Comparison of ENCODE assay signal across 1 cellular context in genomic region chr14:71163050-71163841, GRCh38.
TF ChIP-seq lines count a peak whose summit lies in the region.

No MANE protein-coding gene starts in this region.

TF ChIP-seq in IMR-90, 13 proteins besides CTCF, POLR2A, EP300 and RAD21 (continued from another document):
- no peak for TF ChIP-seq SMC3 (IDR thresholded peaks at IDR 0.05; ENCODE audit: low read depth, low read length)
- no peak for TF ChIP-seq NFE2L2 (IDR thresholded peaks at IDR 0.05; ENCODE audit: low read depth, low read length)
- TF ChIP-seq USF2 (IDR thresholded peaks at IDR 0.05; ENCODE audit: low read depth, low read length), result no peak
- TF ChIP-seq CEBPB (IDR thresholded peaks at IDR 0.05; ENCODE audit: low read depth, low read length), result no peak
- TF ChIP-seq FOS (IDR thresholded peaks at IDR 0.05; ENCODE audit: low read depth, low read length), result no peak
- TF ChIP-seq RFX5 (IDR thresholded peaks at IDR 0.05; ENCODE audit: low read depth, low read length), result no peak
- no peak for TF ChIP-seq CHD1 (IDR thresholded peaks at IDR 0.05; ENCODE audit: low read depth, low read length)
- TF ChIP-seq BHLHE40 (IDR thresholded peaks at IDR 0.05; ENCODE audit: low read depth, low read length), result no peak
- TF ChIP-seq MAFK (IDR thresholded peaks at IDR 0.05; ENCODE audit: low read depth, low read length), result no peak
- TF ChIP-seq, protein P1, sequence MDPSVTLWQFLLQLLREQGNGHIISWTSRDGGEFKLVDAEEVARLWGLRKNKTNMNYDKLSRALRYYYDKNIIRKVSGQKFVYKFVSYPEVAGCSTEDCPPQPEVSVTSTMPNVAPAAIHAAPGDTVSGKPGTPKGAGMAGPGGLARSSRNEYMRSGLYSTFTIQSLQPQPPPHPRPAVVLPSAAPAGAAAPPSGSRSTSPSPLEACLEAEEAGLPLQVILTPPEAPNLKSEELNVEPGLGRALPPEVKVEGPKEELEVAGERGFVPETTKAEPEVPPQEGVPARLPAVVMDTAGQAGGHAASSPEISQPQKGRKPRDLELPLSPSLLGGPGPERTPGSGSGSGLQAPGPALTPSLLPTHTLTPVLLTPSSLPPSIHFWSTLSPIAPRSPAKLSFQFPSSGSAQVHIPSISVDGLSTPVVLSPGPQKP (IDR thresholded peaks at IDR 0.05; ENCODE audit: borderline replicate concordance, low read depth, low read length), result no peak
- no peak for TF ChIP-seq MAZ (IDR thresholded peaks at IDR 0.05; ENCODE audit: borderline replicate concordance, low read depth, low read length)
